26 cellular contexts compared by ENCODE assay signal in the genomic region with DNA sequence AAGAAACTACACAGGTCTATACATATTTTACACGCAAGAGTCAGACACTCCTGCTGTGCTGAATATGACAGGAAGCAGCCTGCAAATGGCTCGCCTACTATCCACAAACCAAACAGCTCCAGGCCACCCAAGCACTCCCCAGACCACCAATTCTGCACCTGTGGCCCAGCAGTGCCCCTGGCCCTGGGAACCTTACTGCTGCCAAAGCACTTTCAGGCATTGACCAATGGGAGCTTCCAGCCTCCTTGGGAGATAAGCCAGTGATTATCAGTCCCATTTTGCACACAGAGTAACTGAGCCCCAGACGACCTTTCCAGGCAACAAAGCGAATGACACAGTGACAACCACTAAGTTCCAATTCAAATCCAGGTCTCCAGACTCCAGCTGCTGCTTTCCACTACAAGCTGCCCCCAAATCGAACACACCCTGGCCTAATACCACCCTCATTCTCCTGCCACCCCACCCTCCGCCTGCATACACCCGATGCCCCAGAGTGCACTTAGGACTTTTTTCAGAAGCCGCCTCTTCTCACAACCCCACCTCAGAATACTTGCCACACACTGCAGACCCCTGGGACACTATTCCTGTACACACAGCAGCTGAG.
DNase-seq lines count a peak whose midpoint lies in the region; ATAC-seq, FAIRE-seq and TF ChIP-seq lines count a peak whose summit lies in the region.
"Had no signal": no experiment of that assay in that cellular context is flagged by ENCODE, and none has a peak within 500 bp of the region (broad histone marks: within the 10 kb centered on the region; RNA-seq: fewer than 3 reads in every experiment).

No MANE protein-coding gene starts in this region.

- H2BK12ac ChIP-seq in H9 (ENCODE audit: insufficient read length, low read depth, low read length), result no peak overlapping the region

- H3K27ac ChIP-seq in H9 (ENCODE audit: insufficient read length, low read depth, low read length) (no peak overlapping the region), SJCRH30 (no peak overlapping the region)
- H3K27ac ChIP-seq: lower lobe of right lung, thoracic aorta, vagina had no signal

- no peak overlapping the region for H4K5ac ChIP-seq in H9 (ENCODE audit: insufficient read length, low read depth, low read length)

- peaks cover 8 to 10% of the 10 kb centered on the region in 2 experiments for H3K4me1 Mint-ChIP-seq in H9
- H3K4me1 Mint-ChIP-seq in glutamatergic neuron (ENCODE audit: low read depth, unreplicated experiment), result peaks cover 8% of the 10 kb centered on the region
- H3K4me1 Mint-ChIP-seq in activated CD8-positive, alpha-beta T cell treated with anti-CD3 and anti-CD28 coated beads, Interleukin-2, amount 10 ng/mL, durations not matched to agents 7 days and 5 days (ENCODE audit: low read depth), result no peaks in the 10 kb centered on the region
- H3K4me1 Mint-ChIP-seq: activated CD4-positive, alpha-beta T cell treated with anti-CD3 and anti-CD28 coated beads, Interleukin-2, amount 10 ng/mL, durations not matched to agents 24 days and 14 days had no signal

- no peak overlapping the region for H4K8ac ChIP-seq in H9 (replicated peaks; ENCODE audit: insufficient read length, low read depth, low read length)

- H3K79me1 ChIP-seq in H9 (ENCODE audit: insufficient read depth, low read depth, low read length, poor library complexity, severe bottlenecking), result no peaks in the 10 kb centered on the region

- H3K23ac ChIP-seq in H9 (ENCODE audit: insufficient read length, low read depth, low read length), result no peak overlapping the region

- no peaks in the 10 kb centered on the region for H3K79me2 ChIP-seq in H9 (ENCODE audit: insufficient read depth, low read length)

- H3K36me3 Mint-ChIP-seq in H9 (ENCODE audit: insufficient read depth in 1 of 3, low read depth in 3 of 3) (no peaks in the 10 kb centered on the region), glutamatergic neuron (ENCODE audit: unreplicated experiment) (no peaks in the 10 kb centered on the region)
- H3K36me3 Mint-ChIP-seq in activated CD8-positive, alpha-beta T cell treated with anti-CD3 and anti-CD28 coated beads, Interleukin-2, amount 10 ng/mL, durations not matched to agents 7 days and 5 days (ENCODE audit: low read depth), result no peaks in the 10 kb centered on the region
- H3K36me3 Mint-ChIP-seq: CD4-positive, CD25-positive, alpha-beta regulatory T cell had no signal

- no peak for ATAC-seq in HG02623 (IDR thresholded peaks at IDR 0.05; ENCODE audit: unreplicated experiment)
- no peak for ATAC-seq in activated CD8-positive, alpha-beta T cell treated with anti-CD3 and anti-CD28 coated beads, Interleukin-2, amount 10 ng/mL, durations not matched to agents 7 days and 5 days

- CTCF ChIA-PET in activated CD8-positive, alpha-beta T cell treated with anti-CD3 and anti-CD28 coated beads, Interleukin-2, amount 10 ng/mL, durations not matched to agents 7 days and 5 days (lab: Charles Lee), result no interaction called here

- H3K27me3 Mint-ChIP-seq in H9 (ENCODE audit: low read depth), result peaks cover 30% of the 10 kb centered on the region
- peaks cover 8% of the 10 kb centered on the region for H3K27me3 Mint-ChIP-seq in glutamatergic neuron (ENCODE audit: unreplicated experiment)
- H3K27me3 Mint-ChIP-seq in activated CD8-positive, alpha-beta T cell treated with anti-CD3 and anti-CD28 coated beads, Interleukin-2, amount 10 ng/mL, durations not matched to agents 7 days and 5 days (ENCODE audit: low read depth), result peaks cover 15% of the 10 kb centered on the region

- no peak overlapping the region for H3K4me2 ChIP-seq in H9 (ENCODE audit: insufficient read depth, insufficient read length, low read length)

- DNase-seq in H9, result peak; percentile 27
- peak; percentile 16 to 37 for DNase-seq in SJCRH30
- DNase-seq in glutamatergic neuron, result no peak
- DNase-seq in frontal cortex (ENCODE audit: low spot score in 2 of 2), result no peak
- DNase-seq in activated CD8-positive, alpha-beta T cell treated with anti-CD3 and anti-CD28 coated beads, Interleukin-2, amount 10 ng/mL, durations not matched to agents 7 days and 5 days, result no peak
- no peak for DNase-seq in SIG-M5 treated with dmso at 0.1 percent for 504 hours (lab: John Stamatoyannopoulos, UW; ENCODE audit: unreplicated experiment)
- DNase-seq: activated CD4-positive, alpha-beta T cell treated with anti-CD3 and anti-CD28 coated beads, Interleukin-2, amount 10 ng/mL, durations not matched to agents 24 days and 14 days; activated gamma-delta T cell treated with Interleukin-2 at 50 U/mL for 16 hours; activated T-cell treated with anti-CD3 and anti-CD28 coated beads, Interleukin-2, amount 50 U/mL, for 4 hours; CD4-positive, CD25-positive, alpha-beta regulatory T cell; kidney glomerular epithelial cell; lower lobe of right lung; MG63; NCI-H1105 treated with DMSO at 0.1 percent for 48 hours; NCI-H2081 treated with DMSO at 0.1 percent for 48 hours; NCI-H345; NCI-H748 treated with DMSO at 0.1 percent for 48 hours; stimulated activated CD4-positive, alpha-beta T cell treated with anti-CD3 and anti-CD28 coated beads, Interleukin-15, amount 100 ng/mL, for 24 hours; stimulated activated naive CD8-positive, alpha-beta T cell treated with anti-CD3 and anti-CD28 coated beads, Interleukin-15, Interleukin-2, amounts not matched to agents 100 U/mL and 50 U/mL, for 24 hours had no signal

- H3K9ac ChIP-seq in H9 (ENCODE audit: extremely low read depth, insufficient read length, low read length), result no peak overlapping the region

- H2BK5ac ChIP-seq in H9 (ENCODE audit: insufficient read length, low read length), result no peak overlapping the region

- H3K56ac ChIP-seq in H9 (ENCODE audit: insufficient read length, low read depth, low read length), result no peak overlapping the region

- no peak overlapping the region; the same call in 1 of the 2 replicates for H2BK15ac ChIP-seq in H9 (ENCODE audit: low read depth, low read length)

- H3T11ph ChIP-seq in H9 (ENCODE audit: low read length), result no peak overlapping the region

- H3K27ac Mint-ChIP-seq in H9, result no peak overlapping the region
- no peak overlapping the region for H3K27ac Mint-ChIP-seq in glutamatergic neuron (ENCODE audit: unreplicated experiment)
- no peak overlapping the region for H3K27ac Mint-ChIP-seq in activated CD8-positive, alpha-beta T cell treated with anti-CD3 and anti-CD28 coated beads, Interleukin-2, amount 10 ng/mL, durations not matched to agents 7 days and 5 days
- H3K27ac Mint-ChIP-seq: activated CD4-positive, alpha-beta T cell treated with anti-CD3 and anti-CD28 coated beads, Interleukin-2, amount 10 ng/mL, durations not matched to agents 24 days and 14 days; CD4-positive, CD25-positive, alpha-beta regulatory T cell; T-helper 2 cell treated with Interferon-gamma antibody and Interleukin-4, amounts not matched to agents 5 μg/mL and 100 μg/mL, for 36 hours had no signal

- no peak overlapping the region for H2BK20ac ChIP-seq in H9 (ENCODE audit: low read depth, low read length, poor library complexity, severe bottlenecking)

- H4K91ac ChIP-seq in H9 (ENCODE audit: insufficient read length, low read depth, low read length), result no peak overlapping the region

- TF ChIP-seq CTCF in H9 (conservative IDR thresholded peaks at IDR 0.05) (no peak), glutamatergic neuron (IDR thresholded peaks at IDR 0.05; ENCODE audit: partially characterized antibody, unreplicated experiment) (no peak)

- no peak for FAIRE-seq in frontal cortex (lab: Jason Lieb, UNC)
- FAIRE-seq: GM12891, H1 had no signal

- H2AFZ ChIP-seq in H9 (ENCODE audit: low read length), result no peak overlapping the region
- no peak overlapping the region for H2AFZ ChIP-seq in neuron (ENCODE audit: low read depth, low read length)

- H3K4ac ChIP-seq in H9 (ENCODE audit: low read depth, low read length), result no peak overlapping the region

- H3K9me3 Mint-ChIP-seq in H9 (no peaks in the 10 kb centered on the region), glutamatergic neuron (ENCODE audit: unreplicated experiment) (no peaks in the 10 kb centered on the region)
- H3K9me3 Mint-ChIP-seq in activated CD8-positive, alpha-beta T cell treated with anti-CD3 and anti-CD28 coated beads, Interleukin-2, amount 10 ng/mL, durations not matched to agents 7 days and 5 days (ENCODE audit: insufficient read depth), result no peaks in the 10 kb centered on the region
- H3K9me3 Mint-ChIP-seq: activated CD4-positive, alpha-beta T cell treated with anti-CD3 and anti-CD28 coated beads, Interleukin-2, amount 10 ng/mL, durations not matched to agents 24 days and 14 days; activated T-cell treated with anti-CD3 and anti-CD28 coated beads, Interleukin-2, amount 50 U/mL, for 4 hours; T-helper 2 cell treated with Interferon-gamma antibody and Interleukin-4, amounts not matched to agents 5 μg/mL and 100 μg/mL, for 36 hours had no signal

- H3K36me3 ChIP-seq in SJCRH30 (no peaks in the 10 kb centered on the region), neuron (ENCODE audit: insufficient read depth, low read length) (no peaks in the 10 kb centered on the region)
- H3K36me3 ChIP-seq: lower lobe of right lung, MG63, thoracic aorta, vagina had no signal

- H3K9me3 ChIP-seq in H9 (ENCODE audit: control insufficient read depth, low read depth, low read length), result no peaks in the 10 kb centered on the region
- H3K9me3 ChIP-seq in SJCRH30 (replicated peaks), result no peaks in the 10 kb centered on the region
- H3K9me3 ChIP-seq in neuron (ENCODE audit: low read length), result peaks cover 5% of the 10 kb centered on the region
- H3K9me3 ChIP-seq: lower lobe of right lung, MG63, thoracic aorta, vagina had no signal

- H3K4me3 Mint-ChIP-seq in H9 (peak overlapping the region; percentile 68 to 86), glutamatergic neuron (ENCODE audit: unreplicated experiment) (peak overlapping the region; percentile 91)
- no peak overlapping the region for H3K4me3 Mint-ChIP-seq in activated CD8-positive, alpha-beta T cell treated with anti-CD3 and anti-CD28 coated beads, Interleukin-2, amount 10 ng/mL, durations not matched to agents 7 days and 5 days
- H3K4me3 Mint-ChIP-seq: activated CD4-positive, alpha-beta T cell treated with anti-CD3 and anti-CD28 coated beads, Interleukin-2, amount 10 ng/mL, durations not matched to agents 24 days and 14 days; activated T-cell treated with anti-CD3 and anti-CD28 coated beads, Interleukin-2, amount 50 U/mL, for 4 hours; CD4-positive, CD25-positive, alpha-beta regulatory T cell; T-helper 2 cell treated with Interferon-gamma antibody and Interleukin-4, amounts not matched to agents 5 μg/mL and 100 μg/mL, for 36 hours had no signal

- H3K14ac ChIP-seq in H9 (ENCODE audit: insufficient read depth, low read length), result no peak overlapping the region

- no peaks in the 10 kb centered on the region for H3K23me2 ChIP-seq in H9 (ENCODE audit: insufficient read length, low read depth, low read length, poor library complexity, severe bottlenecking)

- H2BK120ac ChIP-seq in H9 (ENCODE audit: low read depth, low read length, poor library complexity, severe bottlenecking), result no peak overlapping the region

- H3K27me3 ChIP-seq in H9 (ENCODE audit: insufficient read depth, low read length) (peaks cover 16% of the 10 kb centered on the region; the same call in 1 of the 2 replicates), SJCRH30 (peaks cover 8% of the 10 kb centered on the region; the same call in 1 of the 2 replicates), neuron (ENCODE audit: insufficient read depth, low read length) (peaks cover 52% of the 10 kb centered on the region)
- H3K27me3 ChIP-seq: vagina had no signal

- WGBS in H9 (ENCODE audit: extremely low coverage, insufficient read length, low lambda C conversion rate), result no CpG with 5 or more reads among the region's 8 CpGs

- POLR2A ChIA-PET in activated CD8-positive, alpha-beta T cell treated with anti-CD3 and anti-CD28 coated beads, Interleukin-2, amount 10 ng/mL, durations not matched to agents 7 days and 5 days (lab: Charles Lee), result no interaction called here

- no peak overlapping the region for H3K18ac ChIP-seq in H9 (ENCODE audit: insufficient read length, low read depth, low read length)

- H2AK5ac ChIP-seq in H9 (ENCODE audit: insufficient read length, low read length), result no peak overlapping the region

- H3K4me3 ChIP-seq in SJCRH30 (no peak overlapping the region), neuron (ENCODE audit: low read length) (peak overlapping the region; percentile 40)
- H3K4me3 ChIP-seq: MG63, thoracic aorta had no signal

- H3K4me1 ChIP-seq in H9 (ENCODE audit: insufficient read depth, low read length) (no peaks in the 10 kb centered on the region), SJCRH30 (no peaks in the 10 kb centered on the region), neuron (ENCODE audit: insufficient read depth, low read length) (peaks cover 11% of the 10 kb centered on the region)
- H3K4me1 ChIP-seq: vagina had no signal

- H4K20me1 ChIP-seq in H9 (ENCODE audit: control insufficient read depth, insufficient read depth, insufficient read length), result no peaks in the 10 kb centered on the region

Comparison
In these comparisons a context has a peak if more than half of its experiments do, and no peak if none do; other contexts are left out.
1. DNase-seq: peak in H9 (single experiment) and SJCRH30 (2 of 2); none in glutamatergic neuron (single experiment), frontal cortex (0 of 2), activated CD8-positive, alpha-beta T cell treated with anti-CD3 and anti-CD28 coated beads, Interleukin-2, amount 10 ng/mL, durations not matched to agents 7 days and 5 days (single experiment) and SIG-M5 treated with dmso at 0.1 percent for 504 hours (single experiment).